In genomic region chr1:47178665-47179022, GRCh38 we compare ENCODE assay signal across 8 cellular contexts. TPM values are rescaled to one million over a fixed set of nuclear protein-coding genes. Genes with fewer than 3 reads are reported as not detected.
A peak's percentile ranks its signal among the peaks of the same experiment; 100 is the strongest.
DNase-seq lines count a peak whose midpoint lies in the region; TF ChIP-seq lines count a peak whose summit lies in the region.
"Had no signal": no experiment of that assay in that cellular context is flagged by ENCODE, and none has a peak within 500 bp of the region (broad histone marks: within the 10 kb centered on the region; RNA-seq: fewer than 3 reads in every experiment).

No MANE protein-coding gene starts in this region.

- POLR2A ChIA-PET in HEK293 (lab: Yijun Ruan, JAX): interaction anchor here (0.7 to 2.2 kb wide), 5 partner anchors 11 to 259 kb away, joined by 3 to 23 read pairs (median 4); partner anchors contain the start of genes FOXD2, PDZK1IP1 and STIL

- H3K36me3 ChIP-seq in HEK293 (ENCODE audit: control insufficient read depth in 2 of 2, insufficient read depth in 1 of 2, low read length in 2 of 2) (no peaks in the 10 kb centered on the region), skeletal muscle satellite cell (ENCODE audit: insufficient read depth, low read length) (no peaks in the 10 kb centered on the region), HAP-1 (replicated peaks) (no peaks in the 10 kb centered on the region)

- CTCF ChIA-PET in HEK293 (lab: Yijun Ruan, JAX): interaction anchor here (0.6 to 4.4 kb wide), 33 partner anchors 9 to 1025 kb away, joined by 3 to 78 read pairs (median 4); partner anchors contain the start of genes PDZK1IP1 and STIL

- no peak overlapping the region for H3K27ac ChIP-seq in HEK293 (ENCODE audit: extremely low read depth, low read depth, low read length)
- peak overlapping the region; percentile 77; the same call in 1 of the 2 replicates for H3K27ac ChIP-seq in VCaP

- H3K4me1 ChIP-seq in HEK293 (ENCODE audit: control insufficient read depth, insufficient read depth, low read length) (no peaks in the 10 kb centered on the region), skeletal muscle satellite cell (ENCODE audit: control insufficient read depth, insufficient read depth, low read length) (peaks cover 9% of the 10 kb centered on the region), HAP-1 (peaks cover 4% of the 10 kb centered on the region; the same call in 1 of the 2 replicates)

- H3K4me3 ChIP-seq in HEK293 (ENCODE audit: low read depth, low read length) (peak overlapping the region; percentile 23; the same call in 1 of the 2 replicates), fibroblast of mammary gland (ENCODE audit: control insufficient read depth, low read depth, low read length) (peak overlapping the region; percentile 48), skeletal muscle satellite cell (ENCODE audit: low read length) (peak overlapping the region; percentile 60), HAP-1 (no peak overlapping the region)
- H3K4me3 ChIP-seq: lung had no signal

- H3K9me3 ChIP-seq in HEK293 (ENCODE audit: control insufficient read depth, insufficient read depth, low read depth, low read length): no peaks in the 10 kb centered on the region
- H3K9me3 ChIP-seq in skeletal muscle satellite cell (replicated peaks; ENCODE audit: low read length): no peaks in the 10 kb centered on the region
- no peaks in the 10 kb centered on the region for H3K9me3 ChIP-seq in HAP-1

- TF ChIP-seq CTCF in HEK293 (tag by site-specific recombination; IDR thresholded peaks at IDR 0.05) (no peak), VCaP (conservative IDR thresholded peaks at IDR 0.05) (no peak), fibroblast of mammary gland (conservative IDR thresholded peaks at IDR 0.05; ENCODE audit: control insufficient read depth, insufficient read depth, low read depth, low read length) (no peak)

- DNase-seq in fibroblast of mammary gland (ENCODE audit: low read depth) (no peak), HAP-1 (ENCODE audit: low spot score in 2 of 2) (no peak), HuH-7.5 (ENCODE audit: low spot score) (no peak), cerebellar cortex (ENCODE audit: low spot score) (no peak)

- peak overlapping the region; percentile 30 for H3K9ac ChIP-seq in skeletal muscle satellite cell (ENCODE audit: low read depth, low read length)

- in situ Hi-C loops in HAP-1 (cut with MboI; ENCODE audit: low sequenced_read_pairs): loop anchor here (10.0 kb wide), 1 partner anchor 546 kb away; no protein-coding TSS in a partner anchor

- H3K4me2 ChIP-seq in skeletal muscle satellite cell (ENCODE audit: low read length): peak overlapping the region; percentile 79

- H3K27me3 ChIP-seq in skeletal muscle satellite cell (ENCODE audit: control insufficient read depth, insufficient read depth, low read length) (peaks cover 16% of the 10 kb centered on the region), HAP-1 (ENCODE audit: low read depth) (no peaks in the 10 kb centered on the region; the same call in 1 of the 2 replicates)

TF ChIP-seq in HEK293, 187 proteins besides CTCF, POLR2A, EP300 and RAD21:
- TF ChIP-seq, protein P1, sequence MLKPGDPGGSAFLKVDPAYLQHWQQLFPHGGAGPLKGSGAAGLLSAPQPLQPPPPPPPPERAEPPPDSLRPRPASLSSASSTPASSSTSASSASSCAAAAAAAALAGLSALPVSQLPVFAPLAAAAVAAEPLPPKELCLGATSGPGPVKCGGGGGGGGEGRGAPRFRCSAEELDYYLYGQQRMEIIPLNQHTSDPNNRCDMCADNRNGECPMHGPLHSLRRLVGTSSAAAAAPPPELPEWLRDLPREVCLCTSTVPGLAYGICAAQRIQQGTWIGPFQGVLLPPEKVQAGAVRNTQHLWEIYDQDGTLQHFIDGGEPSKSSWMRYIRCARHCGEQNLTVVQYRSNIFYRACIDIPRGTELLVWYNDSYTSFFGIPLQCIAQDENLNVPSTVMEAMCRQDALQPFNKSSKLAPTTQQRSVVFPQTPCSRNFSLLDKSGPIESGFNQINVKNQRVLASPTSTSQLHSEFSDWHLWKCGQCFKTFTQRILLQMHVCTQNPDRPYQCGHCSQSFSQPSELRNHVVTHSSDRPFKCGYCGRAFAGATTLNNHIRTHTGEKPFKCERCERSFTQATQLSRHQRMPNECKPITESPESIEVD (tag by site-specific recombination; IDR thresholded peaks at IDR 0.05): no peak
- 0 out of 2 replicates have a peak, but pooled peaks have one; percentile 21 for TF ChIP-seq ZBTB48 (tag by site-specific recombination; IDR thresholded peaks at IDR 0.05)

RNA-seq across cellular contexts. Expression of gene PDZK1IP1, which starts 11.2 kb away (rescaled TPM):
- not detected in 2 replicates for total RNA-seq in skeletal muscle satellite cell (2012; rRNA removed)

RNA-seq across cellular contexts. Expression of gene CYP4A22, which starts 41.4 kb away (rescaled TPM):
- not detected in 2 replicates for total RNA-seq in skeletal muscle satellite cell (2012; rRNA removed)

RNA-seq across cellular contexts. Expression of gene TAL1, which starts 53.4 kb away (rescaled TPM):
- not detected in 2 replicates for total RNA-seq in skeletal muscle satellite cell (2012; rRNA removed)
